Comparison of ENCODE assay signal across 8 cellular contexts in genomic region chr2:43634604-43635306, GRCh38. TPM values are rescaled to one million over a fixed set of nuclear protein-coding genes. Genes with fewer than 3 reads are reported as not detected.
DNase-seq lines count a peak whose midpoint lies in the region; ATAC-seq and TF ChIP-seq lines count a peak whose summit lies in the region.
"Had no signal": no experiment of that assay in that cellular context is flagged by ENCODE, and none has a peak within 500 bp of the region (broad histone marks: within the 10 kb centered on the region; RNA-seq: fewer than 3 reads in every experiment).

No MANE protein-coding gene starts in this region.

- H4K20me1 ChIP-seq in smooth muscle cell (ENCODE audit: low read depth): no peaks in the 10 kb centered on the region

- peak overlapping the region; percentile 35 for H2AFZ ChIP-seq in smooth muscle cell (ENCODE audit: low read depth)

- no peak for TF ChIP-seq CTCF in smooth muscle cell (IDR thresholded peaks at IDR 0.05; ENCODE audit: borderline replicate concordance, insufficient read depth, poor library complexity, severe bottlenecking)

- H3F3A ChIP-seq in smooth muscle cell (ENCODE audit: low read depth): no peaks in the 10 kb centered on the region

- DNase-seq in HT1080 (ENCODE audit: low read depth) (peak; percentile 48), NCI-H82 (lab: John Stamatoyannopoulos, UW) (peak; percentile 45), smooth muscle cell (lab: John Stamatoyannopoulos, UW; ENCODE audit: unreplicated experiment) (no peak), NCI-H2227 (lab: John Stamatoyannopoulos, UW; ENCODE audit: unreplicated experiment) (no peak)

- H3K4me3 ChIP-seq in smooth muscle cell: peak overlapping the region; percentile 9

- peak overlapping the region; percentile 62 for H3K27ac ChIP-seq in smooth muscle cell (ENCODE audit: low read depth)
- H3K27ac ChIP-seq: foreskin keratinocyte had no signal

- H3K9ac ChIP-seq in smooth muscle cell (ENCODE audit: low read depth): no peak overlapping the region

- H3K9me3 ChIP-seq in smooth muscle cell (replicated peaks; ENCODE audit: low read depth): no peaks in the 10 kb centered on the region

- H3K4me1 ChIP-seq in smooth muscle cell (ENCODE audit: low read depth): no peaks in the 10 kb centered on the region

- no peaks in the 10 kb centered on the region for H3K36me3 ChIP-seq in smooth muscle cell (ENCODE audit: low read depth)

- H3K79me2 ChIP-seq in smooth muscle cell (ENCODE audit: low read depth): no peaks in the 10 kb centered on the region

- H3K27me3 ChIP-seq in smooth muscle cell (ENCODE audit: low read depth): no peaks in the 10 kb centered on the region

- ATAC-seq in esophagus mucosa: peak; percentile 53
- ATAC-seq in HG03439 (IDR thresholded peaks at IDR 0.05; ENCODE audit: unreplicated experiment): no peak
- ATAC-seq in GM19324 (IDR thresholded peaks at IDR 0.05; ENCODE audit: low FRiP score, unreplicated experiment): no peak
- ATAC-seq: foreskin keratinocyte had no signal

- H3K4me2 ChIP-seq in smooth muscle cell: peak overlapping the region; percentile 69

- WGBS in smooth muscle cell (ENCODE audit: low lambda C conversion rate): 29% methylated on average over 6 of the region's 6 CpGs

RNA-seq across cellular contexts. Expression of gene PLEKHH2, which starts 2.3 kb away (rescaled TPM):
- 0.29 and 0.40 TPM in 2 replicates for total RNA-seq in HT1080 (2014; rRNA removed; shearing (Covaris generic))
- 0.56 and 0.81 TPM in 2 replicates for polyA plus RNA-seq in HT1080 (2015; cell fraction: cytosol; rRNA removed)
- 3.4 and 5.4 TPM in 2 replicates for polyA plus RNA-seq in HT1080 (2015; cell fraction: nucleus; rRNA removed)
- total RNA-seq in esophagus mucosa (1.6 TPM), smooth muscle cell (2.1 and 2.6 TPM in 2 replicates)
- polyA plus RNA-seq in smooth muscle cell: 0.08 and 0.69 TPM in 2 replicates

RNA-seq across cellular contexts. Expression of gene THADA, which starts 38.9 kb away (rescaled TPM):
- 29.5 and 43.5 TPM in 2 replicates for total RNA-seq in HT1080 (2014; rRNA removed; shearing (Covaris generic))
- polyA plus RNA-seq in HT1080 (2015; cell fraction: cytosol; rRNA removed): 13.7 and 15.5 TPM in 2 replicates
- 73.6 and 76.3 TPM in 2 replicates for polyA plus RNA-seq in HT1080 (2015; cell fraction: nucleus; rRNA removed)
- total RNA-seq in esophagus mucosa (20.8 TPM), smooth muscle cell (20.9 and 21.2 TPM in 2 replicates)
- polyA plus RNA-seq in smooth muscle cell: 11.3 and 12.8 TPM in 2 replicates

RNA-seq across cellular contexts. Expression of gene C1GALT1C1L, which starts 41.5 kb away (rescaled TPM):
- total RNA-seq in HT1080 (2014; rRNA removed; shearing (Covaris generic)): 0.87 and 1.7 TPM in 2 replicates
- 0.79 and 2.0 TPM in 2 replicates for polyA plus RNA-seq in HT1080 (2015; cell fraction: cytosol; rRNA removed)
- polyA plus RNA-seq in HT1080 (2015; cell fraction: nucleus; rRNA removed): 0.92 and 1.2 TPM in 2 replicates
- 0.16 TPM for total RNA-seq in esophagus mucosa
- total RNA-seq in smooth muscle cell: not detected in 2 replicates
- 0.14 and 0.30 TPM in 2 replicates for polyA plus RNA-seq in smooth muscle cell

Comparison
In these comparisons a context has a peak if more than half of its experiments do, and no peak if none do; other contexts are left out.
1. DNase-seq: peak in HT1080 (single experiment) and NCI-H82 (single experiment); none in smooth muscle cell (single experiment) and NCI-H2227 (single experiment).